Comparison of ENCODE assay signal across 8 cellular contexts in genomic region chr10:101060951-101061813, GRCh38. TPM values are rescaled to one million over a fixed set of nuclear protein-coding genes. Genes with fewer than 3 reads are reported as not detected.
DNase-seq lines count a peak whose midpoint lies in the region; ATAC-seq and TF ChIP-seq lines count a peak whose summit lies in the region.

No MANE protein-coding gene starts in this region.

- H3K27ac Mint-ChIP-seq in activated B cell treated with CpG ODN at 0.5 μM for 24 hours = peak overlapping the region; percentile 95

- peaks cover 39% of the 10 kb centered on the region for H3K4me1 Mint-ChIP-seq in activated B cell treated with CpG ODN at 0.5 μM for 24 hours

- peak overlapping the region; percentile 76 to 96 (median 86) for H3K4me3 ChIP-seq in liver (ENCODE audit: low read depth in 1 of 3, low read length in 3 of 3)

- H3K9ac ChIP-seq in liver (ENCODE audit: low read depth in 1 of 2, low read length in 2 of 2) = peak overlapping the region; percentile 93 to 98

- H3K36me3 ChIP-seq in liver (ENCODE audit: control insufficient read depth in 4 of 4, insufficient read depth in 3 of 4, low read depth in 1 of 4, low read length in 3 of 4) = no peaks in the 10 kb centered on the region

- H3K36me3 Mint-ChIP-seq in activated B cell treated with CpG ODN at 0.5 μM for 24 hours (ENCODE audit: low read depth) = peaks cover 5% of the 10 kb centered on the region

- no peak for TF ChIP-seq RAD21 in liver (IDR thresholded peaks at IDR 0.05)

- peak; percentile 99 for DNase-seq in AG20443 (ENCODE audit: low spot score)
- peak; percentile 51 for DNase-seq in NCI-H2171 treated with DMSO at 0.1 percent for 48 hours (lab: John Stamatoyannopoulos, UW)
- peak; percentile 97 for DNase-seq in activated B cell treated with CpG ODN at 0.5 μM for 24 hours
- peak; percentile 85 for DNase-seq in dedifferentiated amniotic fluid mesenchymal stem cell (ENCODE audit: extremely low spot score)
- DNase-seq in stimulated activated CD4-positive, alpha-beta T cell treated with anti-CD3 and anti-CD28 coated beads, Interleukin-4, amount 100 ng/mL, for 24 hours = peak; percentile 91

- peaks cover 13 to 38% (median 23%) of the 10 kb centered on the region in 4 donors for H3K4me1 ChIP-seq in liver (ENCODE audit: control insufficient read depth in 4 of 4, insufficient read depth in 4 of 4, low read length in 3 of 4)

- intact Hi-C loops in activated B cell treated with CpG ODN at 0.5 μM for 24 hours (cut with micrococcal nuclease) = loop anchor here (1.0 to 10.0 kb wide), 10 partner anchors 7 to 1584 kb away; partner anchors contain the start of genes BTRC, PDZD7, SFXN3 and TRIM8

- H3K4me3 Mint-ChIP-seq in activated B cell treated with CpG ODN at 0.5 μM for 24 hours = peak overlapping the region; percentile 98

- POLR2A ChIA-PET in activated B cell treated with CpG ODN at 0.5 μM for 24 hours (lab: Charles Lee) = interaction anchor here (0.6 to 2.4 kb wide), 9 partner anchors 9 to 525 kb away, joined by 4 to 24 read pairs (median 6); partner anchors contain the start of genes HIF1AN, PDZD7 and SFXN3

- CTCF ChIA-PET in activated B cell treated with CpG ODN at 0.5 μM for 24 hours (lab: Charles Lee) = interaction anchor here (1.3 to 7.5 kb wide), 8 partner anchors 8 to 81 kb away, joined by 3 to 71 read pairs (median 12); partner anchors contain the start of genes PDZD7 and SFXN3

- H3K9me3 ChIP-seq in liver (ENCODE audit: control insufficient read depth in 4 of 4, low read length in 3 of 4) = no peaks in the 10 kb centered on the region

- H3K27ac ChIP-seq in liver (ENCODE audit: low read depth in 1 of 2, low read length in 2 of 2) = peak overlapping the region; percentile 98 to 100

- peaks cover 8% of the 10 kb centered on the region for H3K27me3 Mint-ChIP-seq in activated B cell treated with CpG ODN at 0.5 μM for 24 hours

- peaks cover 0 to 4% (median under 1%) of the 10 kb centered on the region in 4 donors for H3K27me3 ChIP-seq in liver (ENCODE audit: control insufficient read depth in 4 of 4, insufficient read depth in 4 of 4, low read length in 3 of 4)

- peak; percentile 56 for ATAC-seq in GM18868 (IDR thresholded peaks at IDR 0.05; ENCODE audit: unreplicated experiment)
- peak; percentile 48 for ATAC-seq in HG03095 (IDR thresholded peaks at IDR 0.05; ENCODE audit: unreplicated experiment)
- peak; percentile 74 for ATAC-seq in activated B cell treated with CpG ODN at 0.5 μM for 24 hours (ENCODE audit: low read depth)

- WGBS in liver = 14% methylated on average over 76 of the region's 76 CpGs

- TF ChIP-seq CTCF in activated B cell treated with CpG ODN at 0.5 μM for 24 hours (IDR thresholded peaks at IDR 0.05) (no peak), liver (IDR thresholded peaks at IDR 0.05; ENCODE audit: low read depth, low read length, missing input control) (no peak)

- no peaks in the 10 kb centered on the region for H3K9me3 Mint-ChIP-seq in activated B cell treated with CpG ODN at 0.5 μM for 24 hours

TF ChIP-seq in liver, 16 proteins besides CTCF, POLR2A, EP300 and RAD21:
- TF ChIP-seq REST (IDR thresholded peaks at IDR 0.05) (peak; percentile 29), ZBTB33 (IDR thresholded peaks at IDR 0.05) (no peak), GABPA (IDR thresholded peaks at IDR 0.05 in 1 of 2, conservative IDR thresholded peaks at IDR 0.05 in 1 of 2) (peak in 1 of 2 donors; percentile 15), SP1 (IDR thresholded peaks at IDR 0.05) (peak; percentile 39)

RNA-seq across cellular contexts. Expression of gene KAZALD1, which starts 0.6 kb away (rescaled TPM):
- 0.58 TPM in 1 of 2 replicates, not detected in the other for total RNA-seq in activated B cell treated with CpG ODN at 0.5 μM for 24 hours
- 1 to 10 TPM in 1 of 2 donors, under 1 TPM in 1; 0.92 to 1.2 TPM for total RNA-seq in liver
- polyA plus RNA-seq in liver = under 1 TPM; 0.21 to 0.50 TPM

RNA-seq across cellular contexts. Expression of gene SFXN3, which starts 30.1 kb away (rescaled TPM):
- total RNA-seq in activated B cell treated with CpG ODN at 0.5 μM for 24 hours (9.5 and 9.8 TPM in 2 replicates), liver (10 to 100 TPM in 1 of 2 donors, 1 to 10 TPM in 1; 8.9 to 11.1 TPM)
- 1 to 10 TPM; 1.7 to 3.8 TPM for polyA plus RNA-seq in liver

RNA-seq across cellular contexts. Expression of gene PDZD7, which starts 30.3 kb away (rescaled TPM):
- total RNA-seq in activated B cell treated with CpG ODN at 0.5 μM for 24 hours = 0.11 TPM in 1 of 2 replicates, not detected in the other
- total RNA-seq in liver = under 1 TPM in 1 of 2 donors, not detected in 1; 0.09 TPM
- polyA plus RNA-seq in liver = under 1 TPM; 0.06 to 0.07 TPM

Comparison
In these comparisons a context has a peak if more than half of its experiments do, and no peak if none do; other contexts are left out.
1. Peak in every context shown above with its lines: DNase-seq, ATAC-seq, H3K4me3 ChIP-seq and H3K27ac ChIP-seq.